34 cellular contexts compared by ENCODE assay signal in genomic region chr9:31790720-31791119, GRCh38.
"Had no signal": no experiment of that assay in that cellular context is flagged by ENCODE, and none has a peak within 500 bp of the region (broad histone marks: within the 10 kb centered on the region; RNA-seq: fewer than 3 reads in every experiment).

No MANE protein-coding gene starts in this region.

- H3K27me3 Mint-ChIP-seq: activated naive CD8-positive, alpha-beta T cell treated with anti-CD3 and anti-CD28 coated beads for 36 hours; memory B cell; naive thymus-derived CD4-positive, alpha-beta T cell had no signal

- FAIRE-seq: frontal cortex, keratinocyte, pancreas, TTC549 had no signal

- H3K4me2 ChIP-seq: smooth muscle cell had no signal

- H3K9me3 Mint-ChIP-seq: activated naive CD4-positive, alpha-beta T cell treated with anti-CD3 and anti-CD28 coated beads for 36 hours; activated naive CD8-positive, alpha-beta T cell treated with anti-CD3 and anti-CD28 coated beads for 36 hours; activated T-helper 1 cell treated with anti-CD3 and anti-CD28 coated beads, Interleukin-12 subunit alpha, Interleukin-12 subunit beta, Interleukin-2, Interleukin-4 antibody, amounts not matched to agents 30 ng/mL and 10 ng/mL and 1 ng/mL, durations not matched to agents 14 hours and 24 hours and 36 hours had no signal

- H3K4me3 ChIP-seq: adrenal gland, body of pancreas, coronary artery, dorsolateral prefrontal cortex, esophagus muscularis mucosa, pancreas, prostate gland, smooth muscle cell, suprapubic skin, tibial artery had no signal

- H3K4me1 ChIP-seq: adrenal gland, body of pancreas, esophagus muscularis mucosa, pancreas, prostate gland, suprapubic skin, tibial artery had no signal

- H3K4me1 Mint-ChIP-seq: memory B cell; naive thymus-derived CD4-positive, alpha-beta T cell had no signal

- ATAC-seq: activated CD4-positive, CD25-positive, alpha-beta regulatory T cell treated with anti-CD3 and anti-CD28 coated beads, Interleukin-2, amount 50 U/mL, for 24 hours; body of pancreas; left colon; naive thymus-derived CD4-positive, alpha-beta T cell; pancreas had no signal

- H3K27ac Mint-ChIP-seq: activated naive CD4-positive, alpha-beta T cell treated with anti-CD3 and anti-CD28 coated beads for 36 hours; activated naive CD8-positive, alpha-beta T cell treated with anti-CD3 and anti-CD28 coated beads for 36 hours; activated T-helper 1 cell treated with anti-CD3 and anti-CD28 coated beads, Interleukin-12 subunit alpha, Interleukin-12 subunit beta, Interleukin-2, Interleukin-4 antibody, amounts not matched to agents 30 ng/mL and 10 ng/mL and 1 ng/mL, durations not matched to agents 14 hours and 24 hours and 36 hours; memory B cell had no signal

- DNase-seq: activated CD4-positive, alpha-beta T cell treated with anti-CD3 and anti-CD28 coated beads for 48 hours; activated CD4-positive, alpha-beta T cell treated with anti-CD3 and anti-CD28 coated beads, Interleukin-2, amount 50 U/mL, for 48 hours; activated CD8-positive, alpha-beta memory T cell treated with anti-CD3 and anti-CD28 coated beads for 24 hours; activated effector memory CD4-positive, alpha-beta T cell treated with anti-CD3 and anti-CD28 coated beads, Interleukin-2, amount 50 U/mL, for 16 hours; activated naive CD4-positive, alpha-beta T cell treated with anti-CD3 and anti-CD28 coated beads for 36 hours; activated naive CD8-positive, alpha-beta T cell treated with anti-CD3 and anti-CD28 coated beads for 36 hours; adrenal gland; aorta; body of pancreas; dorsolateral prefrontal cortex; effector memory CD4-positive, alpha-beta T cell; glutamatergic neuron; left colon; midbrain; naive thymus-derived CD4-positive, alpha-beta T cell; nucleus accumbens; pancreas; retina; stimulated activated CD4-positive, alpha-beta T cell treated with anti-CD3 and anti-CD28 coated beads, Interleukin-15, amount 100 ng/mL, for 24 hours; stimulated activated CD4-positive, alpha-beta T cell treated with anti-CD3 and anti-CD28 coated beads, Interleukin-2, amount 100 ng/mL, for 24 hours; stimulated activated naive CD4-positive, alpha-beta T cell; tibial artery had no signal

- H3K27ac ChIP-seq: adrenal gland, body of pancreas, coronary artery, dorsolateral prefrontal cortex, esophagus muscularis mucosa, pancreas, prostate gland, suprapubic skin, tibial artery, VCaP had no signal

- H3K27me3 ChIP-seq: adrenal gland, body of pancreas, dorsolateral prefrontal cortex, esophagus muscularis mucosa, suprapubic skin, tibial artery had no signal

- H3K4me3 Mint-ChIP-seq: activated naive CD4-positive, alpha-beta T cell treated with anti-CD3 and anti-CD28 coated beads for 36 hours; activated naive CD8-positive, alpha-beta T cell treated with anti-CD3 and anti-CD28 coated beads for 36 hours; activated T-helper 1 cell treated with anti-CD3 and anti-CD28 coated beads, Interleukin-12 subunit alpha, Interleukin-12 subunit beta, Interleukin-2, Interleukin-4 antibody, amounts not matched to agents 30 ng/mL and 10 ng/mL and 1 ng/mL, durations not matched to agents 14 hours and 24 hours and 36 hours; memory B cell; naive thymus-derived CD4-positive, alpha-beta T cell had no signal

- H3K36me3 ChIP-seq: adrenal gland, esophagus muscularis mucosa, pancreas, prostate gland, suprapubic skin, tibial artery had no signal

- H3K36me3 Mint-ChIP-seq: activated naive CD8-positive, alpha-beta T cell treated with anti-CD3 and anti-CD28 coated beads for 36 hours; memory B cell; naive thymus-derived CD4-positive, alpha-beta T cell had no signal

- H3K9me3 ChIP-seq: body of pancreas, esophagus muscularis mucosa, pancreas, prostate gland, suprapubic skin, tibial artery had no signal
